ENCODE assay signal across 8 cellular contexts in genomic region chr22:41939981-41940852, GRCh38. TPM values are rescaled to one million over a fixed set of nuclear protein-coding genes. Genes with fewer than 3 reads are reported as not detected.
DNase-seq lines count a peak whose midpoint lies in the region; ATAC-seq and TF ChIP-seq lines count a peak whose summit lies in the region.

No MANE protein-coding gene starts in this region.

- no peaks in the 10 kb centered on the region for H3K27me3 ChIP-seq in Caco-2 (replicated peaks; ENCODE audit: control insufficient read depth, insufficient read depth, low read length)

- peaks cover 62% of the 10 kb centered on the region for H3K36me3 Mint-ChIP-seq in Caco-2 (ENCODE audit: insufficient read depth, unreplicated experiment)
- H3K36me3 Mint-ChIP-seq in activated CD4-positive, alpha-beta T cell treated with anti-CD3 and anti-CD28 coated beads, Interleukin-2, amount 10 ng/mL, durations not matched to agents 7 days and 5 days (ENCODE audit: low read depth): peaks cover 63% of the 10 kb centered on the region
- H3K36me3 Mint-ChIP-seq in effector memory CD8-positive, alpha-beta T cell (ENCODE audit: insufficient read depth): peaks cover 47% of the 10 kb centered on the region

- H3K4me3 Mint-ChIP-seq in Caco-2 (ENCODE audit: unreplicated experiment): no peak overlapping the region
- H3K4me3 Mint-ChIP-seq in activated CD4-positive, alpha-beta T cell treated with anti-CD3 and anti-CD28 coated beads, Interleukin-2, amount 10 ng/mL, durations not matched to agents 7 days and 5 days: peak overlapping the region; percentile 70
- peak overlapping the region; percentile 69 to 93 for H3K4me3 Mint-ChIP-seq in effector memory CD8-positive, alpha-beta T cell

- ATAC-seq in HG03378 (IDR thresholded peaks at IDR 0.05; ENCODE audit: unreplicated experiment): peak; percentile 56
- peak; percentile 77 for ATAC-seq in effector memory CD8-positive, alpha-beta T cell (replicated peaks)

- no TSS peak for BruUV-seq in Caco-2 (replicated peaks; lab: Mats Ljungman, UMichigan)

- H3K27ac Mint-ChIP-seq in Caco-2 (ENCODE audit: unreplicated experiment): peak overlapping the region; percentile 82
- H3K27ac Mint-ChIP-seq in activated CD4-positive, alpha-beta T cell treated with anti-CD3 and anti-CD28 coated beads, Interleukin-2, amount 10 ng/mL, durations not matched to agents 7 days and 5 days: peak overlapping the region; percentile 99
- peak overlapping the region; percentile 94 to 100 for H3K27ac Mint-ChIP-seq in effector memory CD8-positive, alpha-beta T cell

- no peaks in the 10 kb centered on the region for H3K4me1 ChIP-seq in Caco-2

- CTCF ChIA-PET in Caco-2 (lab: Charles Lee): interaction anchor here (0.7 to 2.5 kb wide), 8 partner anchors 14 to 243 kb away, joined by 3 to 27 read pairs (median 7); partner anchors contain the start of genes CCDC134 and SREBF2
- CTCF ChIA-PET in activated CD4-positive, alpha-beta T cell treated with anti-CD3 and anti-CD28 coated beads, Interleukin-2, amount 10 ng/mL, durations not matched to agents 7 days and 5 days (lab: Charles Lee): interaction anchor here (0.5 to 3.7 kb wide), 36 partner anchors 11 to 504 kb away, joined by 3 to 37 read pairs (median 5); partner anchors contain the start of genes CCDC134, MEI1, NDUFA6 and SEPTIN3

- POLR2A ChIA-PET in Caco-2 (lab: Charles Lee): interaction anchor here (0.6 kb wide), 2 partner anchors 14 to 924 kb away, joined by 3 to 6 read pairs; partner anchors contain the start of gene TNFRSF13C
- POLR2A ChIA-PET in activated CD4-positive, alpha-beta T cell treated with anti-CD3 and anti-CD28 coated beads, Interleukin-2, amount 10 ng/mL, durations not matched to agents 7 days and 5 days (lab: Charles Lee): interaction anchor here (0.6 to 1.5 kb wide), 3 partner anchors 139 to 1168 kb away, joined by 3 to 5 read pairs (median 4); partner anchors contain the start of gene CCDC134

- no peak for TF ChIP-seq CTCF in Caco-2 (IDR thresholded peaks at IDR 0.05; ENCODE audit: insufficient read depth in 1 of 2, low read depth in 1 of 2, low read length in 1 of 2, severe bottlenecking in 1 of 2, unreplicated experiment in 1 of 2)

- peak; percentile 38 to 59 for DNase-seq in Caco-2
- peak; percentile 70 for DNase-seq in GM19240 (ENCODE audit: insufficient read length, low spot score)
- DNase-seq in activated CD4-positive, alpha-beta T cell treated with anti-CD3 and anti-CD28 coated beads, Interleukin-2, amount 10 ng/mL, durations not matched to agents 7 days and 5 days: peak; percentile 97
- DNase-seq in effector memory CD8-positive, alpha-beta T cell: peak; percentile 92 to 95 (median 95)
- DNase-seq in stimulated activated CD4-positive, alpha-beta T cell treated with anti-CD3 and anti-CD28 coated beads, Interleukin-12 subunit alpha, Interleukin-12 subunit beta, amount 100 ng/mL, for 4 hours: peak; percentile 83
- DNase-seq in NOMO-1 treated with DMSO at 0.1 percent for 48 hours (lab: John Stamatoyannopoulos, UW; ENCODE audit: unreplicated experiment): no peak
- no peak for DNase-seq in ecto neural progenitor cell (ENCODE audit: low spot score)

- no peak overlapping the region for H3K4me3 ChIP-seq in Caco-2 (ENCODE audit: low read depth, low read length)

- H3K9me3 Mint-ChIP-seq in Caco-2 (ENCODE audit: unreplicated experiment): no peaks in the 10 kb centered on the region
- no peaks in the 10 kb centered on the region for H3K9me3 Mint-ChIP-seq in activated CD4-positive, alpha-beta T cell treated with anti-CD3 and anti-CD28 coated beads, Interleukin-2, amount 10 ng/mL, durations not matched to agents 7 days and 5 days
- no peaks in the 10 kb centered on the region for H3K9me3 Mint-ChIP-seq in effector memory CD8-positive, alpha-beta T cell

- no peaks in the 10 kb centered on the region for H3K9me3 ChIP-seq in Caco-2

- no peaks in the 10 kb centered on the region; the same call in 1 of the 2 replicates for H3K36me3 ChIP-seq in Caco-2 (ENCODE audit: control insufficient read depth, insufficient read depth, low read length)

- H3K27me3 Mint-ChIP-seq in Caco-2 (ENCODE audit: insufficient read depth, unreplicated experiment): no peaks in the 10 kb centered on the region
- H3K27me3 Mint-ChIP-seq in activated CD4-positive, alpha-beta T cell treated with anti-CD3 and anti-CD28 coated beads, Interleukin-2, amount 10 ng/mL, durations not matched to agents 7 days and 5 days: no peaks in the 10 kb centered on the region
- no peaks in the 10 kb centered on the region for H3K27me3 Mint-ChIP-seq in effector memory CD8-positive, alpha-beta T cell

- no peaks in the 10 kb centered on the region for H3K4me1 Mint-ChIP-seq in Caco-2 (ENCODE audit: low read depth, unreplicated experiment)
- H3K4me1 Mint-ChIP-seq in activated CD4-positive, alpha-beta T cell treated with anti-CD3 and anti-CD28 coated beads, Interleukin-2, amount 10 ng/mL, durations not matched to agents 7 days and 5 days: peaks cover 52% of the 10 kb centered on the region
- H3K4me1 Mint-ChIP-seq in effector memory CD8-positive, alpha-beta T cell (ENCODE audit: low read depth in 2 of 2): peaks cover 27 to 34% of the 10 kb centered on the region in 2 donors

- intact Hi-C loops in Caco-2 (cut with micrococcal nuclease; ENCODE audit: unreplicated experiment): loop anchor here (2.0 kb wide), 1 partner anchor 117 kb away; no protein-coding TSS in a partner anchor

RNA-seq across cellular contexts. Expression of gene CENPM, which starts 6.7 kb away (rescaled TPM):
- 44.1 and 46.4 TPM in 2 replicates for total RNA-seq in Caco-2 (2022)
- total RNA-seq in activated CD4-positive, alpha-beta T cell treated with anti-CD3 and anti-CD28 coated beads, Interleukin-2, amount 10 ng/mL, durations not matched to agents 7 days and 5 days: 10 to 100 TPM; 76.6 to 92.0 TPM

RNA-seq across cellular contexts. Expression of gene TNFRSF13C, which starts 13.6 kb away (rescaled TPM):
- 2.2 and 2.4 TPM in 2 replicates for total RNA-seq in Caco-2 (2022)
- 1 to 10 TPM; 1.3 to 1.7 TPM for total RNA-seq in activated CD4-positive, alpha-beta T cell treated with anti-CD3 and anti-CD28 coated beads, Interleukin-2, amount 10 ng/mL, durations not matched to agents 7 days and 5 days

RNA-seq across cellular contexts. Expression of gene SHISA8, which starts 25.3 kb away (rescaled TPM):
- 1.4 and 2.2 TPM in 2 replicates for total RNA-seq in Caco-2 (2022)
- not detected for total RNA-seq in activated CD4-positive, alpha-beta T cell treated with anti-CD3 and anti-CD28 coated beads, Interleukin-2, amount 10 ng/mL, durations not matched to agents 7 days and 5 days

RNA-seq across cellular contexts. Expression of gene SEPTIN3, which starts 29.0 kb away (rescaled TPM):
- total RNA-seq in Caco-2 (2022): 2.2 TPM in 2 replicates
- total RNA-seq in activated CD4-positive, alpha-beta T cell treated with anti-CD3 and anti-CD28 coated beads, Interleukin-2, amount 10 ng/mL, durations not matched to agents 7 days and 5 days: 1 to 10 TPM; 1.4 to 1.6 TPM

Comparison
In these comparisons a context has a peak if more than half of its experiments do, and no peak if none do; other contexts are left out.
1. DNase-seq: peak in Caco-2 (2 of 2), GM19240 (single experiment), activated CD4-positive, alpha-beta T cell treated with anti-CD3 and anti-CD28 coated beads, Interleukin-2, amount 10 ng/mL, durations not matched to agents 7 days and 5 days (single experiment), effector memory CD8-positive, alpha-beta T cell (3 of 3) and stimulated activated CD4-positive, alpha-beta T cell treated with anti-CD3 and anti-CD28 coated beads, Interleukin-12 subunit alpha, Interleukin-12 subunit beta, amount 100 ng/mL, for 4 hours (single experiment); none in NOMO-1 treated with DMSO at 0.1 percent for 48 hours (single experiment) and ecto neural progenitor cell (single experiment).
2. Peak in every context shown above with its lines, with median percentiles within 50 percentile points of each other: H3K27ac Mint-ChIP-seq.